Comparison of ENCODE assay signal across 9 cellular contexts in genomic region chr17:18026408-18026776, GRCh38. TPM values are rescaled to one million over a fixed set of nuclear protein-coding genes. Genes with fewer than 3 reads are reported as not detected.
DNase-seq lines count a peak whose midpoint lies in the region; ATAC-seq and TF ChIP-seq lines count a peak whose summit lies in the region.
"Had no signal": no experiment of that assay in that cellular context is flagged by ENCODE, and none has a peak within 500 bp of the region (broad histone marks: within the 10 kb centered on the region; RNA-seq: fewer than 3 reads in every experiment).

No MANE protein-coding gene starts in this region.

- H3K4me3 Mint-ChIP-seq in activated naive CD4-positive, alpha-beta T cell treated with anti-CD3 and anti-CD28 coated beads for 36 hours: no peak overlapping the region

- H3K9me3 Mint-ChIP-seq in activated naive CD4-positive, alpha-beta T cell treated with anti-CD3 and anti-CD28 coated beads for 36 hours: no peaks in the 10 kb centered on the region

- peaks cover 9% of the 10 kb centered on the region for H3K4me1 Mint-ChIP-seq in activated naive CD4-positive, alpha-beta T cell treated with anti-CD3 and anti-CD28 coated beads for 36 hours (ENCODE audit: low read depth)

- POLR2A ChIA-PET in RWPE1 (lab: Yijun Ruan, JAX; ENCODE audit: low non-redundant PET): no interaction called here

- intact Hi-C loops in sciatic nerve (cut with DNase I): loop anchor here (10.0 kb wide), 1 partner anchor 142 kb away; no protein-coding TSS in a partner anchor
- intact Hi-C loops in activated naive CD4-positive, alpha-beta T cell treated with anti-CD3 and anti-CD28 coated beads for 36 hours (cut with micrococcal nuclease): no loop called here

- H3K27me3 Mint-ChIP-seq in activated naive CD4-positive, alpha-beta T cell treated with anti-CD3 and anti-CD28 coated beads for 36 hours (ENCODE audit: low read depth): no peaks in the 10 kb centered on the region

- H3K36me3 Mint-ChIP-seq in activated naive CD4-positive, alpha-beta T cell treated with anti-CD3 and anti-CD28 coated beads for 36 hours (ENCODE audit: low read depth): peaks cover 8% of the 10 kb centered on the region

- H3K27ac Mint-ChIP-seq in activated naive CD4-positive, alpha-beta T cell treated with anti-CD3 and anti-CD28 coated beads for 36 hours: no peak overlapping the region

- CTCF ChIA-PET in RWPE1 (lab: Yijun Ruan, JAX): interaction anchor here (0.6 to 1.6 kb wide), 2 partner anchors 135 to 197 kb away, joined by 5 to 8 read pairs; no protein-coding TSS in a partner anchor
- CTCF ChIA-PET in activated naive CD4-positive, alpha-beta T cell treated with anti-CD3 and anti-CD28 coated beads for 36 hours (lab: Charles Lee): interaction anchor here (1.5 kb wide), 1 partner anchor 10 kb away, joined by 4 read pairs; no protein-coding TSS in a partner anchor

- no peak for TF ChIP-seq POLR2A in GM18505 (IDR thresholded peaks at IDR 0.05; ENCODE audit: borderline replicate concordance, extremely low read depth, insufficient read depth, insufficient read length)

- peak overlapping the region; percentile 69 for H3K27ac ChIP-seq in RWPE1

- ATAC-seq in sciatic nerve (peak; percentile 45), GM18505 (IDR thresholded peaks at IDR 0.05; ENCODE audit: unreplicated experiment) (no peak), omental fat pad (ENCODE audit: low FRiP score) (no peak)

- TF ChIP-seq CTCF in RWPE1 (conservative IDR thresholded peaks at IDR 0.05; ENCODE audit: low read depth) (no peak), omental fat pad (IDR thresholded peaks at IDR 0.05) (no peak)

- DNase-seq in NCI-H2081 (lab: John Stamatoyannopoulos, UW): peak; percentile 30 to 68
- no peak for DNase-seq in NCI-H2081 treated with DMSO at 0.1 percent for 48 hours (lab: John Stamatoyannopoulos, UW)
- no peak for DNase-seq in RWPE1 (ENCODE audit: low spot score)
- DNase-seq in fibroblast of the conjunctiva (ENCODE audit: low read depth): peak; percentile 37
- no peak for DNase-seq in sciatic nerve (ENCODE audit: low spot score)
- DNase-seq in omental fat pad (ENCODE audit: low spot score): no peak
- no peak for DNase-seq in activated naive CD4-positive, alpha-beta T cell treated with anti-CD3 and anti-CD28 coated beads for 36 hours

RNA-seq across cellular contexts. Expression of gene ATPAF2, which starts 12.6 kb away (rescaled TPM):
- total RNA-seq in sciatic nerve (22.8 TPM), omental fat pad (10 to 100 TPM in 2 of 4 donors, 1 to 10 TPM in 2; 9.5 to 18.4 (median 13.1) TPM)
- 10 to 100 TPM; 24.7 to 25.7 TPM for total RNA-seq in activated naive CD4-positive, alpha-beta T cell treated with anti-CD3 and anti-CD28 coated beads for 36 hours

RNA-seq across cellular contexts. Expression of gene GID4, which starts 12.8 kb away (rescaled TPM):
- total RNA-seq in sciatic nerve: 17.1 TPM
- total RNA-seq in omental fat pad: 10 to 100 TPM in 3 of 4 donors, 1 to 10 TPM in 1; 9.8 to 20.2 (median 10.5) TPM
- 1 to 10 TPM; 5.2 to 6.0 TPM for total RNA-seq in activated naive CD4-positive, alpha-beta T cell treated with anti-CD3 and anti-CD28 coated beads for 36 hours

RNA-seq across cellular contexts. Expression of gene DRC3, which starts 53.7 kb away (rescaled TPM):
- total RNA-seq in sciatic nerve (5.8 TPM), omental fat pad (1 to 10 TPM in 3 of 4 donors, under 1 TPM in 1; 0.60 to 4.6 (median 1.9) TPM)
- under 1 TPM; 0.40 to 0.64 TPM for total RNA-seq in activated naive CD4-positive, alpha-beta T cell treated with anti-CD3 and anti-CD28 coated beads for 36 hours
- total RNA-seq: H1 had no signal

RNA-seq across cellular contexts. Expression of gene TOM1L2, which starts 54.2 kb away (rescaled TPM):
- total RNA-seq in sciatic nerve: 144 TPM
- total RNA-seq in omental fat pad: 10 to 100 TPM; 25.9 to 30.3 (median 27.6) TPM
- total RNA-seq in activated naive CD4-positive, alpha-beta T cell treated with anti-CD3 and anti-CD28 coated beads for 36 hours: 1 to 10 TPM; 9.8 to 9.9 TPM

Comparison
In these comparisons a context has a peak if more than half of its experiments do, and no peak if none do; other contexts are left out.
1. DNase-seq: peak in NCI-H2081 (2 of 2) and fibroblast of the conjunctiva (single experiment); none in NCI-H2081 treated with DMSO at 0.1 percent for 48 hours (single experiment), RWPE1 (single experiment), sciatic nerve (single experiment), omental fat pad (single experiment) and activated naive CD4-positive, alpha-beta T cell treated with anti-CD3 and anti-CD28 coated beads for 36 hours (single experiment).